34 cellular contexts compared by ENCODE assay signal in genomic region chr14:68420354-68420753, GRCh38.
"Had no signal": no experiment of that assay in that cellular context is flagged by ENCODE, and none has a peak within 500 bp of the region (broad histone marks: within the 10 kb centered on the region; RNA-seq: fewer than 3 reads in every experiment).

No MANE protein-coding gene starts in this region.

- DNase-seq: activated B cell treated with CpG ODN at 0.5 μM for 24 hours; activated CD4-positive, alpha-beta T cell treated with anti-CD3 and anti-CD28 coated beads for 48 hours; activated CD4-positive, alpha-beta T cell treated with anti-CD3 and anti-CD28 coated beads, Interleukin-2, amount 50 U/mL, for 1 hour; activated CD4-positive, alpha-beta T cell treated with anti-CD3 and anti-CD28 coated beads, Interleukin-2, amount 50 U/mL, for 48 hours; activated CD8-positive, alpha-beta memory T cell treated with anti-CD3 and anti-CD28 coated beads for 24 hours; activated CD8-positive, alpha-beta T cell treated with anti-CD3 and anti-CD28 coated beads for 36 hours; activated effector memory CD4-positive, alpha-beta T cell treated with Interleukin-2 at 50 U/mL for 16 hours; activated gamma-delta T cell treated with Interleukin-2 at 50 U/mL for 16 hours; activated naive CD4-positive, alpha-beta T cell treated with anti-CD3 and anti-CD28 coated beads, Interleukin-2, amount 50 U/mL, for 16 hours; activated naive CD4-positive, alpha-beta T cell treated with Interleukin-2 at 50 U/mL for 16 hours; activated T-cell treated with anti-CD3 and anti-CD28 coated beads, Interleukin-2, amount 50 U/mL, for 4 hours; amniotic stem cell; anterior cingulate cortex; brain microvascular endothelial cell; cortex of kidney; dermis blood vessel endothelial cell; effector CD4-positive, alpha-beta T cell; effector memory CD8-positive, alpha-beta T cell; esophagus squamous epithelium; foreskin melanocyte; T-cell; T1000; WERI-Rb-1 had no signal

- H3K36me3 ChIP-seq: brain microvascular endothelial cell, esophagus squamous epithelium, gastroesophageal sphincter, WERI-Rb-1 had no signal

- H3K9me3 ChIP-seq: esophagus squamous epithelium, gastroesophageal sphincter had no signal

- ATAC-seq: activated CD4-positive, CD25-positive, alpha-beta regulatory T cell treated with anti-CD3 and anti-CD28 coated beads, Interleukin-2, amount 50 U/mL, for 24 hours; activated CD8-positive, alpha-beta T cell treated with anti-CD3 and anti-CD28 coated beads for 36 hours; activated T-cell treated with anti-CD3 and anti-CD28 coated beads, Interleukin-2, amount 50 U/mL, for 4 hours; activated T-helper 17 cell treated with anti-CD3 and anti-CD28 coated beads, Interleukin-2, amount 50 U/mL, for 72 hours; effector memory CD8-positive, alpha-beta T cell; gastroesophageal sphincter; T-cell had no signal

- FAIRE-seq: astrocyte, bronchial epithelial cell, colon, endothelial cell of umbilical vein had no signal

- H3K27me3 ChIP-seq: brain microvascular endothelial cell, esophagus squamous epithelium, gastroesophageal sphincter had no signal

- H3K4me3 ChIP-seq: esophagus squamous epithelium, gastroesophageal sphincter had no signal

- H3K27ac ChIP-seq: brain microvascular endothelial cell, epithelial cell of prostate, esophagus squamous epithelium, gastroesophageal sphincter, WERI-Rb-1 had no signal

- H3K9me3 Mint-ChIP-seq: activated B cell treated with CpG ODN at 0.5 μM for 24 hours; activated CD8-positive, alpha-beta T cell treated with anti-CD3 and anti-CD28 coated beads for 36 hours; activated T-cell treated with anti-CD3 and anti-CD28 coated beads, Interleukin-2, amount 50 U/mL, for 4 hours; activated T-helper 17 cell treated with anti-CD3 and anti-CD28 coated beads, Interleukin-2, amount 50 U/mL, for 72 hours; effector memory CD8-positive, alpha-beta T cell; T-cell; T-helper 1 cell treated with Interleukin-12 subunit alpha and Interleukin-12 subunit beta and Interleukin-4 antibody, amounts not matched to agents 30 μg/mL and 1 μg/mL, for 36 hours; T-helper 2 cell treated with Interferon-gamma antibody and Interleukin-4, amounts not matched to agents 5 μg/mL and 100 μg/mL, for 36 hours had no signal

- H3K4me3 Mint-ChIP-seq: activated B cell treated with CpG ODN at 0.5 μM for 24 hours; activated CD8-positive, alpha-beta T cell treated with anti-CD3 and anti-CD28 coated beads for 36 hours; activated naive CD8-positive, alpha-beta T cell; activated T-cell treated with anti-CD3 and anti-CD28 coated beads, Interleukin-2, amount 50 U/mL, for 4 hours; activated T-helper 17 cell treated with anti-CD3 and anti-CD28 coated beads, Interleukin-2, amount 50 U/mL, for 72 hours; effector memory CD8-positive, alpha-beta T cell; T-cell; T-helper 1 cell treated with Interleukin-12 subunit alpha and Interleukin-12 subunit beta and Interleukin-4 antibody, amounts not matched to agents 30 μg/mL and 1 μg/mL, for 36 hours; T-helper 2 cell treated with Interferon-gamma antibody and Interleukin-4, amounts not matched to agents 5 μg/mL and 100 μg/mL, for 36 hours had no signal

- H3K27ac Mint-ChIP-seq: activated B cell treated with CpG ODN at 0.5 μM for 24 hours; activated CD8-positive, alpha-beta T cell treated with anti-CD3 and anti-CD28 coated beads for 36 hours; activated naive CD8-positive, alpha-beta T cell; activated T-helper 17 cell treated with anti-CD3 and anti-CD28 coated beads, Interleukin-2, amount 50 U/mL, for 72 hours; T-cell; T-helper 1 cell treated with Interleukin-12 subunit alpha and Interleukin-12 subunit beta and Interleukin-4 antibody, amounts not matched to agents 30 μg/mL and 1 μg/mL, for 36 hours; T-helper 2 cell treated with Interferon-gamma antibody and Interleukin-4, amounts not matched to agents 5 μg/mL and 100 μg/mL, for 36 hours had no signal

- H3K27me3 Mint-ChIP-seq: activated B cell treated with CpG ODN at 0.5 μM for 24 hours; activated CD8-positive, alpha-beta T cell treated with anti-CD3 and anti-CD28 coated beads for 36 hours; activated naive CD8-positive, alpha-beta T cell; activated T-helper 17 cell treated with anti-CD3 and anti-CD28 coated beads, Interleukin-2, amount 50 U/mL, for 72 hours; effector memory CD8-positive, alpha-beta T cell; T-cell had no signal
